In genomic region chr19:52570005-52570861, GRCh38 we compare ENCODE assay signal across 8 cellular contexts. TPM values are rescaled to one million over a fixed set of nuclear protein-coding genes. Genes with fewer than 3 reads are reported as not detected.
DNase-seq lines count a peak whose midpoint lies in the region; ATAC-seq lines count a peak whose summit lies in the region.

Gene ZNF701 (plus strand): TSS chr19:52570287. CDS start chr19:52574148, 3,861 bp downstream.

- DNase-seq in A172 (ENCODE audit: low spot score) = peak; percentile 82
- peak; percentile 93 for DNase-seq in NCI-H526 treated with DMSO at 0.1 percent for 48 hours (lab: John Stamatoyannopoulos, UW)
- DNase-seq in activated CD8-positive, alpha-beta memory T cell treated with anti-CD3 and anti-CD28 coated beads for 24 hours = peak; percentile 99
- peak; percentile 94 for DNase-seq in effector CD8-positive, alpha-beta T cell (lab: John Stamatoyannopoulos, UW)
- DNase-seq in lung microvascular endothelial cell (ENCODE audit: low read depth in 2 of 2) = peak; percentile 95
- DNase-seq in stimulated activated CD4-positive, alpha-beta T cell treated with anti-CD3 and anti-CD28 coated beads, TNF-alpha, amount 100 ng/mL, for 4 hours (ENCODE audit: low read depth in 3 of 3) = peak; percentile 91 to 93 (median 93)

- ATAC-seq in GM18867 (IDR thresholded peaks at IDR 0.05; ENCODE audit: unreplicated experiment) = peak; percentile 89
- peak; percentile 96 for ATAC-seq in HG03135 (IDR thresholded peaks at IDR 0.05; ENCODE audit: unreplicated experiment)

RNA-seq across cellular contexts. Expression of gene ZNF701, which starts in this region (rescaled TPM):
- total RNA-seq in A172 (2014; rRNA removed; shearing (Covaris generic)) = 4.9 and 6.3 TPM in 2 replicates
- 8.9 and 14.1 TPM in 2 replicates for total RNA-seq in lung microvascular endothelial cell

Comparison
In these comparisons a context has a peak if more than half of its experiments do, and no peak if none do; other contexts are left out.
1. Peak in every context shown above with its lines: DNase-seq and ATAC-seq.